ENCODE assay signal across 8 cellular contexts in the genomic region with DNA sequence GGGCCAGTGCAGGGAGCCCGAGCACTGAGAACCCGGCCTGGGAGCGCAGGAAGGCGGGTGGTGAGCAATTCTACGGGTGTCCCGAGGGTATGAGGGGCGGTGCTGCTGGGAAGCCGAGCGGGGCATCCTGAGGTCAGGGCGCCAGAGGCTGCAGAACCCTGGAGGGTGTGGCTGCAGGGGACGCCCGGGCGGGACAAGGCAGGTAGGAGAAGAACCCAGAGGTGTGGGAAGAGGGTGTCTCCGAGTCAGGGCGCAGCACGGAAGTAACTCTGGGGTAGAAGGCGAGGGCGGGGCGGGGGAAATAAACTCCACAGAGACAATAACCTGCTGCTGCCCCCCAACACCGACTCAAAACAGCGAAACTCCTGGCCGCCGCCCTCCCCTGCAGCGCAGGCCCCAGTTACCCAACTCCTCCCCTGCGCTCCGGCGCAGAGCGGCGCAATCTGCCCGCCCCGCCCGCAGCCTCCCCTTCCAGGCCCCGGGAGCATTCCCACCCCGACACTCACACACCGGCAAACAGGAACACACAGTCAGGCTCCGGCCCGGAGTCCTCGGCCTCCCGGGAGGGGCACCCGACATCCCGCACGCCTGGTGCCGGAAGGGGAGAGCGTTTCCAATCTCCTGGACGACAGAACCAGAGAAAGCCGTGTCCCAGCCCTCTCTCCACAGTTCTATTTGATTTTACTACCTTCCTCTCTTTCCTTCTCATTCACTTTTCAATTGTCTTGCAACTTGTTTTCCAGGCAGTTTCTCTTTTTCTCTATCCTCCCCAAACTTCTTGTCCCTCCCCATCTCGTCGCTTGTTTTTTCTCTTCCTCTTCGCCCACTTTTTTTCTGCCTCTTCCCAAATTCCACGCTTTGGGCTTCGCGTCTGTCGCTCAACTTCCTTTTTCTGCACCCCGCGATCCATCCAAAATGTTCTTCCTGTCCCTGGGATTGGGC. TPM values are rescaled to one million over a fixed set of nuclear protein-coding genes. Genes with fewer than 3 reads are reported as not detected.
DNase-seq lines count a peak whose midpoint lies in the region; ATAC-seq and TF ChIP-seq lines count a peak whose summit lies in the region.

No MANE protein-coding gene starts in this region.

- no peak overlapping the region for H4K8ac ChIP-seq in mesenchymal stem cell (ENCODE audit: low read length)

- peak overlapping the region; percentile 69 for H3K9ac ChIP-seq in mesenchymal stem cell (ENCODE audit: low read length)

- H3K18ac ChIP-seq in mesenchymal stem cell (ENCODE audit: low read depth in 1 of 2, low read length in 2 of 2): no peak overlapping the region

- H2AK5ac ChIP-seq in mesenchymal stem cell (ENCODE audit: low read length, severe bottlenecking): no peak overlapping the region

- H3K4me1 ChIP-seq in mesenchymal stem cell (ENCODE audit: control insufficient read depth, insufficient read depth, low read depth, low read length): peaks cover 29% of the 10 kb centered on the region

- TF ChIP-seq CTCF in AG10803 (conservative IDR thresholded peaks at IDR 0.05; ENCODE audit: low read length) (no peak), HFFc6 (IDR thresholded peaks at IDR 0.05) (no peak), astrocyte of the spinal cord (IDR thresholded peaks at IDR 0.05; ENCODE audit: low read depth, low read length) (no peak), GM20000 (IDR thresholded peaks at IDR 0.05; ENCODE audit: extremely low read depth, missing control alignments) (no peak)

- no peaks in the 10 kb centered on the region for H3K36me3 ChIP-seq in mesenchymal stem cell (ENCODE audit: control insufficient read depth in 1 of 2, insufficient read depth in 2 of 2, low read depth in 1 of 2, low read length in 2 of 2)

- H2BK5ac ChIP-seq in mesenchymal stem cell (ENCODE audit: low read depth, low read length, poor library complexity, severe bottlenecking): no peak overlapping the region

- no peak overlapping the region for H2BK12ac ChIP-seq in mesenchymal stem cell (ENCODE audit: low read length in 2 of 2)

- H3K27me3 Mint-ChIP-seq in HFFc6 (ENCODE audit: insufficient read depth): peaks cover 44% of the 10 kb centered on the region

- in situ Hi-C loops in astrocyte of the spinal cord (cut with HindIII; ENCODE audit: low sequenced_read_pairs): no loop called here

- H2BK120ac ChIP-seq in mesenchymal stem cell (ENCODE audit: low read depth, low read length): no peak overlapping the region

- H3K27ac ChIP-seq in mesenchymal stem cell (ENCODE audit: low read length, poor library complexity, severe bottlenecking): no peak overlapping the region

- no peak for ATAC-seq in HG02840 (IDR thresholded peaks at IDR 0.05; ENCODE audit: low FRiP score, unreplicated experiment)

- no peak overlapping the region for H3K4ac ChIP-seq in mesenchymal stem cell (ENCODE audit: low read depth in 1 of 2, low read length in 2 of 2)

- H3K9me3 Mint-ChIP-seq in HFFc6: peaks cover 10% of the 10 kb centered on the region

- DNase-seq in AG10803 (ENCODE audit: low read depth) (no peak), HFFc6 (no peak), astrocyte of the spinal cord (ENCODE audit: low read depth, low spot score) (peak; percentile 20), mesenchymal stem cell (peak; percentile 18), GM20000 (ENCODE audit: low spot score) (no peak), NCI-H774 (lab: John Stamatoyannopoulos, UW) (no peak), middle frontal gyrus (ENCODE audit: extremely low spot score, low spot score) (no peak)

- 3% methylated on average over 45 of the region's 55 CpGs for WGBS in mesenchymal stem cell

- H3K79me1 ChIP-seq in mesenchymal stem cell (replicated peaks; ENCODE audit: low read length, poor library complexity, severe bottlenecking): no peaks in the 10 kb centered on the region

- no peaks in the 10 kb centered on the region for H3K36me3 Mint-ChIP-seq in HFFc6 (ENCODE audit: low read depth)

- no peak overlapping the region for H2BK15ac ChIP-seq in mesenchymal stem cell (ENCODE audit: low read depth, poor library complexity, severe bottlenecking)

- peak overlapping the region in 1 of 2 experiments; percentile 41 for H3K14ac ChIP-seq in mesenchymal stem cell (ENCODE audit: low read length in 2 of 2)

- H3K4me3 Mint-ChIP-seq in HFFc6: peak overlapping the region; percentile 85

- no peak overlapping the region for H2AFZ ChIP-seq in mesenchymal stem cell (ENCODE audit: low read depth, low read length)

- H3K9me3 ChIP-seq in mesenchymal stem cell (ENCODE audit: control insufficient read depth, low read length): peaks cover 14% of the 10 kb centered on the region

- H4K91ac ChIP-seq in mesenchymal stem cell (ENCODE audit: low read length): no peak overlapping the region

- H3K4me1 Mint-ChIP-seq in HFFc6 (ENCODE audit: low read depth): peaks cover 32% of the 10 kb centered on the region

- peak overlapping the region; percentile 63 for H3K4me2 ChIP-seq in mesenchymal stem cell (ENCODE audit: low read length, poor library complexity, severe bottlenecking)

- peak overlapping the region; percentile 29; the same call in 1 of the 2 replicates for H3K4me3 ChIP-seq in AG10803 (ENCODE audit: low read length)
- H3K4me3 ChIP-seq in astrocyte of the spinal cord (ENCODE audit: low read depth, low read length): no peak overlapping the region
- peak overlapping the region; percentile 35 to 64 for H3K4me3 ChIP-seq in mesenchymal stem cell (ENCODE audit: insufficient read depth in 1 of 2, low read depth in 1 of 2, low read length in 2 of 2)

- H3K23ac ChIP-seq in mesenchymal stem cell (ENCODE audit: low read length in 2 of 2): no peak overlapping the region

- no peak overlapping the region for H3K27ac Mint-ChIP-seq in HFFc6

- peaks cover 72 to 89% of the 10 kb centered on the region in 2 experiments for H3K27me3 ChIP-seq in mesenchymal stem cell (ENCODE audit: control insufficient read depth in 1 of 2, insufficient read depth in 1 of 2, low read length in 2 of 2)

RNA-seq across cellular contexts. Expression of a gene that starts 2.4 kb away (rescaled TPM):
- not detected for total RNA-seq in HFFc6 (2021; fragmentation: NEBNext Ultra II Directional; extraction: Animal tissue kit (Norgen Biotek cat#: 25700))
- not detected for polyA plus RNA-seq in mesenchymal stem cell (2013, experiment 1 of 2)
- not detected for polyA plus RNA-seq in mesenchymal stem cell (2013, experiment 2 of 2)

RNA-seq across cellular contexts. Expression of a gene that starts 31.9 kb away (rescaled TPM):
- 10 to 100 TPM; 15.3 to 20.5 (median 18.5) TPM for total RNA-seq in HFFc6 (2021; fragmentation: NEBNext Ultra II Directional; extraction: Animal tissue kit (Norgen Biotek cat#: 25700))
- 13.0 TPM for polyA plus RNA-seq in mesenchymal stem cell (2013, experiment 1 of 2)
- polyA plus RNA-seq in mesenchymal stem cell (2013, experiment 2 of 2): 13.5 TPM

Comparison
In these comparisons a context has a peak if more than half of its experiments do, and no peak if none do; other contexts are left out.
1. DNase-seq: peak in astrocyte of the spinal cord (single experiment) and mesenchymal stem cell (single experiment); none in AG10803 (single experiment), HFFc6 (single experiment), GM20000 (single experiment), NCI-H774 (single experiment) and middle frontal gyrus (single experiment).